In the genomic region with DNA sequence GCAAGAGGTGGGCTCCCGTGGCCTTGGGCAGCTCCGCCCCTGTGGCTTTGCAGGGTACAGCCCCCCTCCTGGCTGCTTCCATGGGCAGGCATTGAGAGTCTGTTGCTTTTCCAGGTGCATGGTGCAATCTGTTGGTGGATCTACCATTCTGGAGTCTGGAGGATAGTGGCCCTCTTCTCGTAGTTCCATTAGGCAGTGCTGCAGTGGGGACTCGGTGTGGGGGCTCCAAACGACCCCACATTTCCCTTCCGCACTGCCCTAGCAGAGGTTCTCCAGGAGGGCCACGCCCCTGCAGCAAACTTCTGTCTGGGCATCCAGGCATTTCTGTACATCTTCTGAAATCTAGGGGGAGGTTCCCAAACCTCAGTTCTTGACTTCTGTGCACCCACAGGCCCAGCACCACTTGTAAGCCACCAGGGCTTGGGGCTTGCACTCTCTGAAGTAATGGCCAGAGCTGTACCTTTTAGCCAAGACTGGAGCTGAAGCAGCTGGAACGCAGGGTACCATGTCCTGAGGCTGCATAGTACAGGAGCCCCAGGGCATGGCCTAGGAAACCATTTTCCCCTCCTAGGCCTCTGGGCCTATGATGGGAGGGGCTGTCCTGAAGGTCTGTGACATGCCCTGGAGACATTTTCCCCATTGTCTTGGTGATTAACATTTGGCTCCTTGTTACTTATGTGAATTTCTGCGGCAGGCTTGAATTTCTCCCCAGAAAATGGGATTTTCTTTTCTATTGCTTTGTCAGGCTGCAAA, we compare ENCODE assay signal across 14 cellular contexts. TPM values are rescaled to one million over a fixed set of nuclear protein-coding genes. Genes with fewer than 3 reads are reported as not detected.
DNase-seq lines count a peak whose midpoint lies in the region; ATAC-seq and TF ChIP-seq lines count a peak whose summit lies in the region.
"Had no signal": no experiment of that assay in that cellular context is flagged by ENCODE, and none has a peak within 500 bp of the region (broad histone marks: within the 10 kb centered on the region; RNA-seq: fewer than 3 reads in every experiment).

No MANE protein-coding gene starts in this region.

- TF ChIP-seq POLR2A in gastrocnemius medialis (IDR thresholded peaks at IDR 0.05) (no peak), esophagus squamous epithelium (IDR thresholded peaks at IDR 0.05) (no peak)

- intact Hi-C loops in left ventricle myocardium inferior (cut with micrococcal nuclease) (no loop called here), Right ventricle myocardium inferior (cut with DNase I) (no loop called here), right cardiac atrium (cut with DNase I) (loop anchor here in 1 of 4 donors (10.0 kb wide), 1 partner anchor 53 kb away; no protein-coding TSS in a partner anchor), gastrocnemius medialis (cut with DNase I; ENCODE audit: low total_unique reads) (loop anchor here (2.0 to 10.0 kb wide), 2 partner anchors 199 to 1473 kb away; a partner anchor contains a TSS), esophagus squamous epithelium (cut with DNase I) (no loop called here)

- CTCF ChIA-PET in RWPE1 (lab: Yijun Ruan, JAX): no interaction called here

- 94% methylated on average over 9 of the region's 9 CpGs for WGBS in right cardiac atrium
- 83 to 97% methylated on average over 3 of the region's 9 CpGs for WGBS in esophagus squamous epithelium, 2 donors

- peaks cover 48% of the 10 kb centered on the region for H3K36me3 ChIP-seq in left ventricle myocardium inferior
- peaks cover 0 to 29% of the 10 kb centered on the region in 2 donors for H3K36me3 ChIP-seq in gastrocnemius medialis
- peaks cover 0 to 78% (median 22%) of the 10 kb centered on the region in 3 donors for H3K36me3 ChIP-seq in esophagus squamous epithelium

- H3K4me3 ChIP-seq in left ventricle myocardium inferior (peak overlapping the region; percentile 15), right cardiac atrium (ENCODE audit: low read length) (no peak overlapping the region), gastrocnemius medialis (no peak overlapping the region), esophagus squamous epithelium (no peak overlapping the region)
- H3K4me3 ChIP-seq: HAP-1 had no signal

- POLR2A ChIA-PET in RWPE1 (lab: Yijun Ruan, JAX; ENCODE audit: low non-redundant PET): no interaction called here

- TF ChIP-seq CTCF in left ventricle myocardium inferior (IDR thresholded peaks at IDR 0.05; ENCODE audit: borderline replicate concordance): no peak
- TF ChIP-seq CTCF in RWPE1 (conservative IDR thresholded peaks at IDR 0.05; ENCODE audit: low read depth): no peak
- no peak for TF ChIP-seq CTCF in gastrocnemius medialis (IDR thresholded peaks at IDR 0.05 in 4 of 5, conservative IDR thresholded peaks at IDR 0.05 in 1 of 5)
- TF ChIP-seq CTCF in esophagus squamous epithelium (IDR thresholded peaks at IDR 0.05): no peak

- H3K4me1 ChIP-seq in left ventricle myocardium inferior (peaks cover 99% of the 10 kb centered on the region), right cardiac atrium (ENCODE audit: control insufficient read depth, insufficient read depth, low read length) (peaks cover 8% of the 10 kb centered on the region), gastrocnemius medialis (peaks cover 68 to 80% of the 10 kb centered on the region in 2 donors), esophagus squamous epithelium (peaks cover 0 to 76% (median 11%) of the 10 kb centered on the region in 3 donors)

- H3K27ac ChIP-seq in left ventricle myocardium inferior (replicated peaks) (peak overlapping the region; percentile 97), RWPE1 (peak overlapping the region; percentile 10; the same call in 1 of the 2 replicates), right cardiac atrium (ENCODE audit: low read length) (peak overlapping the region; percentile 60), gastrocnemius medialis (peak overlapping the region; percentile 94 to 99 (median 96)), esophagus squamous epithelium (no peak overlapping the region)

- no peaks in the 10 kb centered on the region for H3K27me3 ChIP-seq in left ventricle myocardium inferior (ENCODE audit: low read depth)
- no peaks in the 10 kb centered on the region for H3K27me3 ChIP-seq in right cardiac atrium (ENCODE audit: control insufficient read depth, insufficient read depth)
- H3K27me3 ChIP-seq in gastrocnemius medialis: no peaks in the 10 kb centered on the region
- H3K27me3 ChIP-seq in esophagus squamous epithelium: no peaks in the 10 kb centered on the region

- DNase-seq in left ventricle myocardium inferior (no peak), Right ventricle myocardium inferior (ENCODE audit: missing footprints) (no peak), RWPE1 (ENCODE audit: low spot score) (no peak), right cardiac atrium (no peak), gastrocnemius medialis (no peak), esophagus squamous epithelium (lab: John Stamatoyannopoulos, UW) (no peak)
- DNase-seq: Caco-2, IMR-90, NCI-H1417 treated with DMSO at 0.1 percent for 48 hours, NCI-H2081, NCI-H510A treated with DMSO at 0.1 percent for 48 hours had no signal

- no peaks in the 10 kb centered on the region for H3K9me3 ChIP-seq in left ventricle myocardium inferior (replicated peaks)
- no peaks in the 10 kb centered on the region for H3K9me3 ChIP-seq in right cardiac atrium (ENCODE audit: control insufficient read depth, low read length)
- H3K9me3 ChIP-seq in gastrocnemius medialis: no peaks in the 10 kb centered on the region
- H3K9me3 ChIP-seq in esophagus squamous epithelium: no peaks in the 10 kb centered on the region
- H3K9me3 ChIP-seq: HAP-1 had no signal

- in situ Hi-C loops in gastrocnemius medialis (cut with MboI; ENCODE audit: low sequenced_read_pairs in 4 of 4): loop anchor here in 1 of 4 donors (10.0 kb wide), 1 partner anchor 63 kb away; a partner anchor contains a TSS

- ATAC-seq in Right ventricle myocardium inferior (no peak), right cardiac atrium (peak in 1 of 2 donors; percentile 7), gastrocnemius medialis (no peak), HG02571 (IDR thresholded peaks at IDR 0.05; ENCODE audit: unreplicated experiment) (no peak), HG03175 (IDR thresholded peaks at IDR 0.05; ENCODE audit: unreplicated experiment) (no peak)

RNA-seq across cellular contexts. Expression of a gene that starts 6.0 kb away (rescaled TPM):
- 733 TPM for total RNA-seq in left ventricle myocardium inferior
- 584 TPM for total RNA-seq in Right ventricle myocardium inferior
- 100 to 1,000 TPM; 545 to 768 (median 595) TPM for total RNA-seq in right cardiac atrium
- 187 TPM for polyA plus RNA-seq in right cardiac atrium
- total RNA-seq in gastrocnemius medialis: 100 to 1,000 TPM; 271 to 656 (median 557) TPM
- 100 to 1,000 TPM; 137 to 195 (median 187) TPM for total RNA-seq in esophagus squamous epithelium

Comparison
In these comparisons a context has a peak if more than half of its experiments do, and no peak if none do; other contexts are left out.
1. H3K27ac ChIP-seq: peak in left ventricle myocardium inferior (single experiment), RWPE1 (single experiment), right cardiac atrium (single experiment) and gastrocnemius medialis (4 of 4); none in esophagus squamous epithelium (0 of 4).